In genomic region chr3:126321490-126321889, GRCh38 we compare ENCODE assay signal across 20 cellular contexts. TPM values are rescaled to one million over a fixed set of nuclear protein-coding genes. Genes with fewer than 3 reads are reported as not detected.
DNase-seq lines count a peak whose midpoint lies in the region; ATAC-seq and TF ChIP-seq lines count a peak whose summit lies in the region.
"Had no signal": no experiment of that assay in that cellular context is flagged by ENCODE, and none has a peak within 500 bp of the region (broad histone marks: within the 10 kb centered on the region; RNA-seq: fewer than 3 reads in every experiment).

No MANE protein-coding gene starts in this region.

- TF ChIP-seq CTCF in H9 (conservative IDR thresholded peaks at IDR 0.05), result no peak
- no peak for TF ChIP-seq CTCF in esophagus muscularis mucosa (IDR thresholded peaks at IDR 0.05)

- H2AK5ac ChIP-seq in H9 (ENCODE audit: insufficient read length, low read length), result no peak overlapping the region
- no peak overlapping the region for H2AK5ac ChIP-seq in mesenchymal stem cell (ENCODE audit: low read length, severe bottlenecking)

- H3K79me1 ChIP-seq in H9 (ENCODE audit: insufficient read depth, low read depth, low read length, poor library complexity, severe bottlenecking) (no peaks in the 10 kb centered on the region), mesenchymal stem cell (replicated peaks; ENCODE audit: low read length, poor library complexity, severe bottlenecking) (no peaks in the 10 kb centered on the region)

- H4K91ac ChIP-seq in H9 (ENCODE audit: insufficient read length, low read depth, low read length), result no peak overlapping the region
- H4K91ac ChIP-seq in mesenchymal stem cell (ENCODE audit: low read length), result peak overlapping the region; percentile 50

- no peaks in the 10 kb centered on the region for H3K9me3 ChIP-seq in H9 (ENCODE audit: control insufficient read depth, low read depth, low read length)
- peaks cover 0 to 3% (median 1%) of the 10 kb centered on the region in 4 donors for H3K9me3 ChIP-seq in esophagus muscularis mucosa
- no peaks in the 10 kb centered on the region for H3K9me3 ChIP-seq in mesenchymal stem cell (ENCODE audit: control insufficient read depth, low read length)
- H3K9me3 ChIP-seq: BE2C had no signal

- WGBS in H9 (ENCODE audit: extremely low coverage, insufficient read length, low lambda C conversion rate), result no CpG with 5 or more reads among the region's 9 CpGs
- 80% methylated on average over 5 of the region's 9 CpGs for WGBS in esophagus muscularis mucosa
- 87% methylated on average over 9 of the region's 9 CpGs for WGBS in mesenchymal stem cell

- no peak overlapping the region for H3K4ac ChIP-seq in H9 (ENCODE audit: low read depth, low read length)
- no peak overlapping the region for H3K4ac ChIP-seq in mesenchymal stem cell (ENCODE audit: low read depth in 1 of 2, low read length in 2 of 2)

- no peak overlapping the region for H3K27ac ChIP-seq in H9 (ENCODE audit: insufficient read length, low read depth, low read length)
- no peak overlapping the region for H3K27ac ChIP-seq in esophagus muscularis mucosa (replicated peaks in 1 of 4)
- H3K27ac ChIP-seq in mesenchymal stem cell (ENCODE audit: low read length, poor library complexity, severe bottlenecking), result no peak overlapping the region

- no peaks in the 10 kb centered on the region for H3K4me1 Mint-ChIP-seq in H9
- H3K4me1 Mint-ChIP-seq in stimulated activated memory B cell treated with anti-CD40 and anti-IgM and Interleukin-4, amounts not matched to agents 10 μg/mL and 1 μg/mL and 100 μg/mL, for 72 hours, result no peaks in the 10 kb centered on the region

- H2BK15ac ChIP-seq in H9 (ENCODE audit: low read depth, low read length) (no peak overlapping the region), mesenchymal stem cell (ENCODE audit: low read depth, poor library complexity, severe bottlenecking) (no peak overlapping the region)

- H4K8ac ChIP-seq in H9 (replicated peaks; ENCODE audit: insufficient read length, low read depth, low read length), result no peak overlapping the region
- H4K8ac ChIP-seq in mesenchymal stem cell (ENCODE audit: low read length), result no peak overlapping the region

- no peak overlapping the region for H4K5ac ChIP-seq in H9 (ENCODE audit: insufficient read length, low read depth, low read length)

- no peak overlapping the region for H3K18ac ChIP-seq in H9 (ENCODE audit: insufficient read length, low read depth, low read length)
- no peak overlapping the region for H3K18ac ChIP-seq in mesenchymal stem cell (ENCODE audit: low read depth in 1 of 2, low read length in 2 of 2)

- no peaks in the 10 kb centered on the region for H4K20me1 ChIP-seq in H9 (ENCODE audit: control insufficient read depth, insufficient read depth, insufficient read length)

- H2BK12ac ChIP-seq in H9 (ENCODE audit: insufficient read length, low read depth, low read length) (no peak overlapping the region), mesenchymal stem cell (ENCODE audit: low read length in 2 of 2) (no peak overlapping the region)

- no peaks in the 10 kb centered on the region for H3K27me3 ChIP-seq in H9 (ENCODE audit: insufficient read depth, low read length)
- no peaks in the 10 kb centered on the region for H3K27me3 ChIP-seq in esophagus muscularis mucosa
- H3K27me3 ChIP-seq in mesenchymal stem cell (ENCODE audit: control insufficient read depth in 1 of 2, insufficient read depth in 1 of 2, low read length in 2 of 2), result peaks cover 13 to 21% of the 10 kb centered on the region in 2 experiments
- H3K27me3 ChIP-seq: BE2C had no signal

- no peak overlapping the region for H3K4me3 Mint-ChIP-seq in H9
- no peak overlapping the region for H3K4me3 Mint-ChIP-seq in stimulated activated memory B cell treated with anti-CD40 and anti-IgM and Interleukin-4, amounts not matched to agents 10 μg/mL and 1 μg/mL and 100 μg/mL, for 72 hours

- peaks cover 12% of the 10 kb centered on the region for H3K27me3 Mint-ChIP-seq in H9 (ENCODE audit: low read depth)
- no peaks in the 10 kb centered on the region for H3K27me3 Mint-ChIP-seq in stimulated activated memory B cell treated with anti-CD40 and anti-IgM and Interleukin-4, amounts not matched to agents 10 μg/mL and 1 μg/mL and 100 μg/mL, for 72 hours

- no peak for TF ChIP-seq POLR2A in esophagus muscularis mucosa (IDR thresholded peaks at IDR 0.05; ENCODE audit: low read depth)

- H3K4me3 ChIP-seq in esophagus muscularis mucosa, result no peak overlapping the region
- no peak overlapping the region for H3K4me3 ChIP-seq in mesenchymal stem cell (ENCODE audit: insufficient read depth in 1 of 2, low read depth in 1 of 2, low read length in 2 of 2)
- H3K4me3 ChIP-seq: K562, MG63 had no signal

- H3K4me1 ChIP-seq in H9 (ENCODE audit: insufficient read depth, low read length) (no peaks in the 10 kb centered on the region), esophagus muscularis mucosa (no peaks in the 10 kb centered on the region), mesenchymal stem cell (ENCODE audit: control insufficient read depth, insufficient read depth, low read depth, low read length) (no peaks in the 10 kb centered on the region)
- H3K4me1 ChIP-seq: BE2C had no signal

- H2BK20ac ChIP-seq in H9 (ENCODE audit: low read depth, low read length, poor library complexity, severe bottlenecking), result no peak overlapping the region

- ATAC-seq in stimulated activated memory B cell treated with anti-CD40 and anti-IgM and Interleukin-4, amounts not matched to agents 10 μg/mL and 1 μg/mL and 100 μg/mL, for 72 hours, result peak; percentile 38
- ATAC-seq: K562, PC-3 had no signal

- intact Hi-C loops in esophagus muscularis mucosa (cut with DNase I), result no loop called here

- H3T11ph ChIP-seq in H9 (ENCODE audit: low read length), result no peak overlapping the region

- no peaks in the 10 kb centered on the region for H3K36me3 ChIP-seq in esophagus muscularis mucosa
- H3K36me3 ChIP-seq in mesenchymal stem cell (ENCODE audit: control insufficient read depth in 1 of 2, insufficient read depth in 2 of 2, low read depth in 1 of 2, low read length in 2 of 2), result no peaks in the 10 kb centered on the region
- H3K36me3 ChIP-seq: BE2C, MG63 had no signal

- no peak overlapping the region for H3K9ac ChIP-seq in H9 (ENCODE audit: extremely low read depth, insufficient read length, low read length)
- no peak overlapping the region for H3K9ac ChIP-seq in mesenchymal stem cell (ENCODE audit: low read length)

- H3K23me2 ChIP-seq in H9 (ENCODE audit: insufficient read length, low read depth, low read length, poor library complexity, severe bottlenecking), result no peaks in the 10 kb centered on the region

- no peak overlapping the region for H3K56ac ChIP-seq in H9 (ENCODE audit: insufficient read length, low read depth, low read length)

- H3K79me2 ChIP-seq in H9 (ENCODE audit: insufficient read depth, low read length), result no peaks in the 10 kb centered on the region

- H3K36me3 Mint-ChIP-seq in H9 (ENCODE audit: insufficient read depth in 1 of 3, low read depth in 3 of 3), result peaks cover 0 to 3% (median 2%) of the 10 kb centered on the region in 3 experiments; a peak in 3 of 7 replicates
- no peaks in the 10 kb centered on the region for H3K36me3 Mint-ChIP-seq in stimulated activated memory B cell treated with anti-CD40 and anti-IgM and Interleukin-4, amounts not matched to agents 10 μg/mL and 1 μg/mL and 100 μg/mL, for 72 hours

- H2BK120ac ChIP-seq in H9 (ENCODE audit: low read depth, low read length, poor library complexity, severe bottlenecking) (no peak overlapping the region), mesenchymal stem cell (ENCODE audit: low read depth, low read length) (no peak overlapping the region)

- TF ChIP-seq EP300 in esophagus muscularis mucosa (IDR thresholded peaks at IDR 0.05), result no peak

- H3K9me3 Mint-ChIP-seq in H9, result peaks cover 4 to 7% of the 10 kb centered on the region in 2 experiments; a peak in 4 of 5 replicates
- H3K9me3 Mint-ChIP-seq in stimulated activated memory B cell treated with anti-CD40 and anti-IgM and Interleukin-4, amounts not matched to agents 10 μg/mL and 1 μg/mL and 100 μg/mL, for 72 hours, result peaks cover 4% of the 10 kb centered on the region

- H3K14ac ChIP-seq in H9 (ENCODE audit: insufficient read depth, low read length) (no peak overlapping the region; the same call in 1 of the 2 replicates), mesenchymal stem cell (ENCODE audit: low read length in 2 of 2) (no peak overlapping the region)

- H3K4me2 ChIP-seq in H9 (ENCODE audit: insufficient read depth, insufficient read length, low read length) (no peak overlapping the region), mesenchymal stem cell (ENCODE audit: low read length, poor library complexity, severe bottlenecking) (no peak overlapping the region)

- H3K27ac Mint-ChIP-seq in H9, result peak overlapping the region in 1 of 3 experiments; percentile 18; a peak in 1 of 7 replicates
- no peak overlapping the region for H3K27ac Mint-ChIP-seq in stimulated activated memory B cell treated with anti-CD40 and anti-IgM and Interleukin-4, amounts not matched to agents 10 μg/mL and 1 μg/mL and 100 μg/mL, for 72 hours

- H2AFZ ChIP-seq in H9 (ENCODE audit: low read length) (no peak overlapping the region), mesenchymal stem cell (ENCODE audit: low read depth, low read length) (no peak overlapping the region)

- no peak overlapping the region for H2BK5ac ChIP-seq in H9 (ENCODE audit: insufficient read length, low read length)
- no peak overlapping the region for H2BK5ac ChIP-seq in mesenchymal stem cell (ENCODE audit: low read depth, low read length, poor library complexity, severe bottlenecking)

- H3K23ac ChIP-seq in H9 (ENCODE audit: insufficient read length, low read depth, low read length), result no peak overlapping the region
- no peak overlapping the region for H3K23ac ChIP-seq in mesenchymal stem cell (ENCODE audit: low read length in 2 of 2)

- peak; percentile 15 for DNase-seq in H9
- peak; percentile 87 for DNase-seq in esophagus muscularis mucosa (ENCODE audit: extremely low spot score)
- DNase-seq in mesenchymal stem cell, result no peak
- no peak for DNase-seq in SKM-1 treated with dmso at 0.1 percent for 144 hours (lab: John Stamatoyannopoulos, UW; ENCODE audit: unreplicated experiment)
- no peak for DNase-seq in NCI-H1092 (lab: John Stamatoyannopoulos, UW)
- no peak for DNase-seq in NCI-H2107 (lab: John Stamatoyannopoulos, UW)
- DNase-seq: BE2C, DMS53, GF-D8, MG63, NCI-H1048, NCI-H146, NCI-H2029, NCI-H226, NCI-H524, NCI-H82, PC-3, Right ventricle myocardium superior had no signal

RNA-seq across cellular contexts. Expression of gene KLF15, which starts 35.7 kb away (rescaled TPM):
- total RNA-seq in H9 (2021), result 10.8 and 11.4 TPM in 2 replicates
- 100 to 1,000 TPM in 2 of 4 donors, 10 to 100 TPM in 2; 84.3 to 208 (median 93.6) TPM for total RNA-seq in esophagus muscularis mucosa
- 0.84 TPM for polyA plus RNA-seq in mesenchymal stem cell (2013, experiment 1 of 2)
- polyA plus RNA-seq in mesenchymal stem cell (2013, experiment 2 of 2), result 0.96 TPM
- total RNA-seq: PC-3 had no signal

Comparison
In these comparisons a context has a peak if more than half of its experiments do, and no peak if none do; other contexts are left out.
1. DNase-seq: peak in H9 (single experiment) and esophagus muscularis mucosa (single experiment); none in mesenchymal stem cell (single experiment), SKM-1 treated with dmso at 0.1 percent for 144 hours (single experiment), NCI-H1092 (single experiment) and NCI-H2107 (single experiment).